8 cellular contexts compared by ENCODE assay signal in the genomic region with DNA sequence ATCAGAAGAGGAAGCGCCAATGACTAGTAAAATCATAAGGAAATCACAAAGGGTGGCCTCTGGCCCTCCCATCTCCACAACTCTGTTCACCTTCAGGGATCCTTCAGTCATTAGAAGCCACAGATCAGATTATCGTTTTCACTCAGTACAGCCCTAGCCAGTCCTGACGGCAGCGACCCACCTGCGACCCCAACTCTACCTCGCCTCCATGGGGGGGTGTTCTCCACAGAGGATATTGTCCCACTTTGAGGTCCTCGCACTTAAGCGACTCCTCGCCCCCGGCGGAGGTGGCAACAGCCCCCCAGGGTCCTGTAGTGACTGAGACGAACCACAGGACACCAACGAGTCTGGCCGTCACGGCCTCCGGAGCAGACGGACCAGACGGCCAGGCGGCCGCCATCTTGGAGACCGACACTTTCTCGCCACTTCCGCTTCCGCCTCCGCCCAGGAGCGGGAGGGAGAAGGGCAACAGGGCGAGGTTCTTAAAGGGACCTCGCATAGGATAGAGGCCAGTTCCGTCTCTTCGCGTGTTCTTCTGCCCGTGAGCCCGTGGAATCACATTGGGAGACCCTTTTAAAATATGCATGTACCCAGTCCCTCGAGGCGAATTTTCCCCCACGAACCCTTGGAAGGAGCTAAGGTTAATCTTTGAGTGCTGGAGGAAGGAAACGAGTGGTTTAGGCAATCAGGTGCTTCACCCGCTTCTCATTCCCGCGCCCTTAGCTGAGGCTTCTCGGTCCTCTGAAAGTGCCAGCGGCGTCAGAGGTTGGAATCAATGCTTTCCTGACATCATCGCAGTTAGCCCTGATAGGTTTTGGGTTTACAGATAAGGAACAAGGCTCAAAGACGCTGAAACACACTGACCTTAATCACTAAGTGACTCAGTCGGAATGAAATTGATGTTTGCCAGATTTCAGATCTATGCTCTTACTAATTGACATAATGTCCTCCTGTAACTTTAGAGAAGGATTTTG. TPM values are rescaled to one million over a fixed set of nuclear protein-coding genes. Genes with fewer than 3 reads are reported as not detected.
DNase-seq lines count a peak whose midpoint lies in the region; ATAC-seq and TF ChIP-seq lines count a peak whose summit lies in the region.

A gene (minus strand): TSS at position 421 of the 974 bp plus-strand sequence. CDS start 21 bp downstream, at position 400.

- ATAC-seq in GM21447 (IDR thresholded peaks at IDR 0.05; ENCODE audit: unreplicated experiment): peak; percentile 99

- no peaks in the 10 kb centered on the region for H3K27me3 Mint-ChIP-seq in Calu3 (ENCODE audit: unreplicated experiment)

- peak within 1 kb of the TSS; percentile 58 for H2AFZ ChIP-seq in OCI-LY1 (ENCODE audit: low read length)

- H3K9ac ChIP-seq in HUES64 (ENCODE audit: low read depth, low read length) (peak within 1 kb of the TSS; percentile 90), OCI-LY1 (ENCODE audit: low read length) (peak within 1 kb of the TSS; percentile 87)

- peaks cover 27% of the 10 kb centered on the region for H3K79me2 ChIP-seq in OCI-LY1 (ENCODE audit: insufficient read depth, low read length)

- CTCF ChIA-PET in Calu3 (lab: Charles Lee): interaction anchor here (0.6 kb wide), 1 partner anchor 127 kb away, joined by 4 read pairs; no protein-coding TSS in a partner anchor

- H3K27ac ChIP-seq in HUES64 (ENCODE audit: low read depth, low read length) (peak within 1 kb of the TSS; percentile 79), OCI-LY1 (ENCODE audit: low read depth, low read length, poor library complexity, severe bottlenecking) (peak within 1 kb of the TSS; percentile 64)

- no peaks in the 10 kb centered on the region for H3F3A ChIP-seq in OCI-LY1 (ENCODE audit: insufficient read depth, low read length)

- H3K4me1 Mint-ChIP-seq in Calu3 (ENCODE audit: low read depth, unreplicated experiment): peaks cover 8% of the 10 kb centered on the region

- intact Hi-C loops in Calu3 (cut with micrococcal nuclease; ENCODE audit: unreplicated experiment): loop anchor here (2.0 kb wide), 1 partner anchor 18 kb away; a partner anchor contains a TSS

- no TSS peak for BruUV-seq in Calu3 (replicated peaks; lab: Mats Ljungman, UMichigan)

- peak within 1 kb of the TSS; percentile 91 for H3K4me3 ChIP-seq in HUES64 (ENCODE audit: low read length)
- peak within 1 kb of the TSS; percentile 90 for H3K4me3 ChIP-seq in OCI-LY1 (ENCODE audit: low read depth, low read length, poor library complexity, severe bottlenecking)
- peak within 1 kb of the TSS; percentile 100 for H3K4me3 ChIP-seq in epithelial cell of esophagus (ENCODE audit: low read length)
- peak within 1 kb of the TSS; percentile 98 for H3K4me3 ChIP-seq in mononuclear cell (ENCODE audit: low read length)

- peak within 1 kb of the TSS; percentile 97 for H3K4me3 Mint-ChIP-seq in Calu3 (ENCODE audit: low read depth, unreplicated experiment)

- no peaks in the 10 kb centered on the region for H3K9me2 ChIP-seq in OCI-LY1 (ENCODE audit: low read depth, low read length)

- H3K9me3 ChIP-seq in HUES64 (ENCODE audit: insufficient read depth, low read depth, low read length) (no peaks in the 10 kb centered on the region), OCI-LY1 (ENCODE audit: low read length) (no peaks in the 10 kb centered on the region), mononuclear cell (ENCODE audit: low read depth, low read length) (no peaks in the 10 kb centered on the region)

- H3K36me3 ChIP-seq in HUES64 (ENCODE audit: insufficient read depth, low read length) (0 out of 2 replicates have a peak, but pooled peaks cover under 1% of the 10 kb centered on the region), OCI-LY1 (ENCODE audit: insufficient read depth, low read length) (peaks cover 5% of the 10 kb centered on the region; the same call in 1 of the 2 replicates)

- under 1% methylated on average over 46 of the region's 46 CpGs for WGBS in HUES64

- H3K27me3 ChIP-seq in HUES64 (ENCODE audit: insufficient read depth, low read length) (no peaks in the 10 kb centered on the region), OCI-LY1 (ENCODE audit: insufficient read depth, low read length) (no peaks in the 10 kb centered on the region), mononuclear cell (ENCODE audit: insufficient read depth, low read length) (no peaks in the 10 kb centered on the region)

- H3K4me1 ChIP-seq in HUES64 (ENCODE audit: insufficient read depth, low read length): peaks cover 6% of the 10 kb centered on the region; the same call in 1 of the 2 replicates
- H3K4me1 ChIP-seq in OCI-LY1 (ENCODE audit: insufficient read depth, low read length, severe bottlenecking): peaks cover 30% of the 10 kb centered on the region
- peaks cover 20% of the 10 kb centered on the region for H3K4me1 ChIP-seq in mononuclear cell (ENCODE audit: insufficient read depth, low read length)

- H3K27ac Mint-ChIP-seq in Calu3 (ENCODE audit: unreplicated experiment): peak within 1 kb of the TSS; percentile 98

- no peaks in the 10 kb centered on the region for H3K9me3 Mint-ChIP-seq in Calu3 (ENCODE audit: low read depth, unreplicated experiment)

- H3K36me3 Mint-ChIP-seq in Calu3 (ENCODE audit: insufficient read depth, unreplicated experiment): peaks cover 24% of the 10 kb centered on the region

- H3K4me2 ChIP-seq in OCI-LY1 (ENCODE audit: low read length): peak within 1 kb of the TSS; percentile 94

- no peaks in the 10 kb centered on the region for H4K20me1 ChIP-seq in OCI-LY1 (ENCODE audit: insufficient read depth, low read length)

- DNase-seq in Calu3: peak; percentile 87
- DNase-seq in activated T-cell treated with anti-CD3 and anti-CD28 coated beads for 1 hour (ENCODE audit: low read depth): peak; percentile 74
- DNase-seq in epithelial cell of esophagus (ENCODE audit: low read depth): peak; percentile 91
- peak; percentile 71 to 75 for DNase-seq in stimulated activated CD8-positive, alpha-beta memory T cell treated with anti-CD3 and anti-CD28 coated beads, Interleukin-4, amount 100 ng/mL, for 1 hour (ENCODE audit: low read depth in 2 of 2, low spot score in 1 of 2)

- TF ChIP-seq CTCF in Calu3 (IDR thresholded peaks at IDR 0.05; ENCODE audit: unreplicated experiment): no peak
- TF ChIP-seq CTCF in OCI-LY1 (IDR thresholded peaks at IDR 0.05; ENCODE audit: low read length): peak; percentile 10; the same call in 1 of the 2 replicates
- no peak for TF ChIP-seq CTCF in epithelial cell of esophagus (IDR thresholded peaks at IDR 0.05; ENCODE audit: insufficient read depth, low read depth, low read length, missing control alignments)

RNA-seq across cellular contexts. Expression of the gene that starts here (rescaled TPM):
- total RNA-seq in Calu3 (2022): 38.7 and 45.8 TPM in 2 replicates
- polyA plus RNA-seq in HUES64 (2013, experiment 1 of 2): 13.8 TPM
- polyA plus RNA-seq in HUES64 (2013, experiment 2 of 2): 17.6 TPM
- 27.1 TPM for total RNA-seq in mononuclear cell

Comparison
In these comparisons a context has a peak if more than half of its experiments do, and no peak if none do; other contexts are left out.
1. Peak in every context shown above with its lines: DNase-seq, ATAC-seq, H3K4me3 ChIP-seq and H3K27ac ChIP-seq.